Comparison of ENCODE assay signal across 7 cellular contexts in genomic region chr9:7626571-7627029, GRCh38.
A peak's percentile ranks its signal among the peaks of the same experiment; 100 is the strongest.
DNase-seq lines count a peak whose midpoint lies in the region; TF ChIP-seq lines count a peak whose summit lies in the region.
"Not testable (repeated sequence)": the region's sequence is repeated elsewhere in the genome, so short reads cannot be mapped to it uniquely, and the experiment has no call there.

No MANE protein-coding gene starts in this region.

- not testable (repeated sequence) for H3K4me3 ChIP-seq in Jurkat, Clone E6-1 (ENCODE audit: low read length); endodermal cell (ENCODE audit: low read length)

- not testable (repeated sequence) for H3K9ac ChIP-seq in endodermal cell (ENCODE audit: extremely low read depth, low read length, poor library complexity, severe bottlenecking)

- TF ChIP-seq CTCF in endodermal cell (conservative IDR thresholded peaks at IDR 0.05); nephron progenitor cell (IDR thresholded peaks at IDR 0.05): not testable (repeated sequence)

- H3K27ac Mint-ChIP-seq in endodermal cell, nephron progenitor cell: not testable (repeated sequence)

- WGBS in endodermal cell (ENCODE audit: insufficient coverage in 1 of 2, insufficient read length in 1 of 2), 2 experiments: 40 to 47% methylated on average over 5 to 7 of the region's 7 CpGs

- H3K36me3 ChIP-seq in endodermal cell (ENCODE audit: control insufficient read depth, insufficient read depth, low read length): not testable (repeated sequence)

- H3K4me1 ChIP-seq in endodermal cell (ENCODE audit: control insufficient read depth, insufficient read depth, low read length): not testable (repeated sequence)

- not testable (repeated sequence) for H3K4me1 Mint-ChIP-seq in endodermal cell, nephron progenitor cell

- H3K9me3 Mint-ChIP-seq in endodermal cell: not testable (repeated sequence)
- peaks cover 46% of the 10 kb centered on the region for H3K9me3 Mint-ChIP-seq in nephron progenitor cell

- not testable (repeated sequence) for H3K9me3 ChIP-seq in endodermal cell (ENCODE audit: control insufficient read depth, low read length)

- H3K36me3 Mint-ChIP-seq in endodermal cell (ENCODE audit: low read depth); nephron progenitor cell (ENCODE audit: low read depth): not testable (repeated sequence)

- not testable (repeated sequence) for H3K27ac ChIP-seq in endodermal cell (ENCODE audit: low read depth, low read length)

- peaks cover 21% of the 10 kb centered on the region for H3K27me3 ChIP-seq in endodermal cell (ENCODE audit: control insufficient read depth, insufficient read depth, low read length, poor library complexity, severe bottlenecking)

- H3K4me3 Mint-ChIP-seq in endodermal cell: peak overlapping the region; percentile 10
- H3K4me3 Mint-ChIP-seq in nephron progenitor cell: not testable (repeated sequence)

- peaks cover 50% of the 10 kb centered on the region for H3K27me3 Mint-ChIP-seq in endodermal cell (ENCODE audit: insufficient read depth)
- H3K27me3 Mint-ChIP-seq in nephron progenitor cell (ENCODE audit: low read depth, poor library complexity): not testable (repeated sequence)

- DNase-seq in Jurkat, Clone E6-1 (ENCODE audit: low read depth, low spot score): peak; percentile 44
- peak; percentile 3 for DNase-seq in activated CD4-positive, CD25-positive, alpha-beta regulatory T cell treated with anti-CD3 and anti-CD28 coated beads, Interleukin-2, amount 50 U/mL, for 16 hours (ENCODE audit: low read depth, low spot score)
- DNase-seq in activated CD8-positive, alpha-beta memory T cell treated with anti-CD3 and anti-CD28 coated beads, Interleukin-2, amount 50 U/mL, for 48 hours: peak; percentile 55
- DNase-seq in activated naive CD4-positive, alpha-beta T cell (lab: John Stamatoyannopoulos, UW): peak in 3 of 4 experiments; percentile 1 to 31 (median 20)
- DNase-seq in endodermal cell (peak; percentile 86), nephron progenitor cell (peak; percentile 14)
- peak; percentile 12 for DNase-seq in stimulated activated CD8-positive, alpha-beta memory T cell treated with anti-CD3 and anti-CD28 coated beads, Interleukin-15, amount 100 ng/mL, for 1 hour (ENCODE audit: low read depth)

Comparison
In these comparisons a context has a peak if more than half of its experiments do, and no peak if none do; other contexts are left out.
1. DNase-seq: peak in every context shown above with its lines; median percentile 86 in endodermal cell; 55 in activated CD8-positive, alpha-beta memory T cell treated with anti-CD3 and anti-CD28 coated beads, Interleukin-2, amount 50 U/mL, for 48 hours; 44 in Jurkat, Clone E6-1; 20 in activated naive CD4-positive, alpha-beta T cell; 14 in nephron progenitor cell; 12 in stimulated activated CD8-positive, alpha-beta memory T cell treated with anti-CD3 and anti-CD28 coated beads, Interleukin-15, amount 100 ng/mL, for 1 hour; 3 in activated CD4-positive, CD25-positive, alpha-beta regulatory T cell treated with anti-CD3 and anti-CD28 coated beads, Interleukin-2, amount 50 U/mL, for 16 hours.